Comparison of ENCODE assay signal across 9 cellular contexts in the genomic region with DNA sequence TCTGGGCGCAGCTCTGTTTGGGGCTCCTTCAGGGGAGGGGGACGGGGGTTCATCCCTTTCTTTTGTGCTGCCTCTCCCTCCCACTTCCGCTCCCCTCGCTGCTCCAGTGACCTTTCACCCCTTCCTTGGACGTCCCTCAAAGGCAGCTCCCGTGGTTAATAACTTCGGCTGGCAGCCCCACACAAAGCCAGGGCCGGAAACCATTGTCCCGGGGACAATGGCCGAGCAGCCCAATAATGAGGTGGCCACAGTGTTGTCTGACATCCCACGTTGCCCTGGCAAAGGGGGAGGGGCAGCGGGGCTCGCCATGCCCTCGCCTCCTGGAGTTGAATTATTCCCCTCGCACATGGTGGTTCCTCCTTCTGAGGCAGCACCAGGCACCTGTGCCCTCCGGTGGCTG. TPM values are rescaled to one million over a fixed set of nuclear protein-coding genes. Genes with fewer than 3 reads are reported as not detected.
DNase-seq lines count a peak whose midpoint lies in the region; ATAC-seq, FAIRE-seq and TF ChIP-seq lines count a peak whose summit lies in the region.
"Not testable (repeated sequence)": the region's sequence is repeated elsewhere in the genome, so short reads cannot be mapped to it uniquely, and the experiment has no call there.
"Had no signal": no experiment of that assay in that cellular context is flagged by ENCODE, and none has a peak within 500 bp of the region (broad histone marks: within the 10 kb centered on the region; RNA-seq: fewer than 3 reads in every experiment).

No MANE protein-coding gene starts in this region.

- peaks cover 15% of the 10 kb centered on the region for H3K4me1 ChIP-seq in ectodermal cell (ENCODE audit: control insufficient read depth, insufficient read depth, low read length)
- H3K4me1 ChIP-seq in HepG2 (ENCODE audit: insufficient read depth, low read length) = not testable (repeated sequence)

- 9% methylated on average over 16 of the region's 16 CpGs for whole genome bisulfite sequencing in ectodermal cell, 2 experiments
- 36% methylated on average over 10 of the region's 16 CpGs for WGBS in HepG2 (ENCODE audit: low lambda C conversion rate)

- H3K27ac Mint-ChIP-seq in WTC11 = not testable (repeated sequence)
- H3K27ac Mint-ChIP-seq in brain = peak overlapping the region in 3 of 5 experiments; percentile 55 to 91 (median 55)

- not testable (repeated sequence) for FAIRE-seq in HepG2 (lab: Jason Lieb, UNC)

- TF ChIP-seq EP300 in HepG2 (IDR thresholded peaks at IDR 0.05; ENCODE audit: low read depth in 2 of 2, low read length in 2 of 2); HepG2 (CRISPR knock-in tag; IDR thresholded peaks at IDR 0.05; ENCODE audit: borderline replicate concordance): not testable (repeated sequence)

- POLR2A ChIA-PET in WTC11 (lab: Charles Lee); HepG2 (lab: Yijun Ruan, JAX): not testable (repeated sequence)

- TF ChIP-seq RAD21 in HepG2 (CRISPR knock-in tag; IDR thresholded peaks at IDR 0.05) = not testable (repeated sequence)

- not testable (repeated sequence) for H3K9ac ChIP-seq in HepG2 (ENCODE audit: insufficient read depth, low read depth, low read length)

- not testable (repeated sequence) for H3K79me2 ChIP-seq in HepG2 (ENCODE audit: insufficient read depth, low read length)

- H2AFZ ChIP-seq in HepG2 (ENCODE audit: low read length) = not testable (repeated sequence)

- H3K4me3 ChIP-seq in ectodermal cell (ENCODE audit: insufficient read depth, low read depth, low read length); HepG2 (replicated peaks in 1 of 3; ENCODE audit: insufficient read depth in 1 of 3, low read depth in 2 of 3, low read length in 3 of 3): not testable (repeated sequence)

- peak overlapping the region; percentile 55 for H3K27ac ChIP-seq in ectodermal cell (ENCODE audit: insufficient read depth, low read depth, low read length, poor library complexity, severe bottlenecking)
- not testable (repeated sequence) for H3K27ac ChIP-seq in HepG2 (ENCODE audit: extremely low read length, insufficient read depth, low read length)

- H3K4me1 Mint-ChIP-seq in WTC11 (peaks cover 12% of the 10 kb centered on the region), brain (peaks cover 37% of the 10 kb centered on the region)

- CTCF ChIA-PET in WTC11 (lab: Charles Lee); HepG2 (lab: Yijun Ruan, JAX; ENCODE audit: low intra/inter-chr PET ratio, low total read pairs): not testable (repeated sequence)

- H3K27me3 Mint-ChIP-seq in WTC11 (ENCODE audit: low read depth) (peaks cover 13% of the 10 kb centered on the region), brain (peaks cover 22% of the 10 kb centered on the region)

- not testable (repeated sequence) for BruUV-seq in HepG2 (replicated peaks; lab: Mats Ljungman, UMichigan)

- not testable (repeated sequence) for TF ChIP-seq CTCF in WTC11 (IDR thresholded peaks at IDR 0.05); brain (conservative IDR thresholded peaks at IDR 0.05)
- 0 out of 2 replicates have a peak, but pooled peaks have one; percentile 10 for TF ChIP-seq CTCF in HepG2 (CRISPR knock-in tag; IDR thresholded peaks at IDR 0.05)

- not testable (repeated sequence) for H3K36me3 Mint-ChIP-seq in WTC11, brain

- in situ Hi-C loops in HepG2 (cut with HindIII; ENCODE audit: extremely low pct_ligation_motif_present, low pct_unique_long_range_greater_than_20kb) = not testable (repeated sequence)

- not testable (repeated sequence) for H4K20me1 ChIP-seq in HepG2 (ENCODE audit: insufficient read depth, low read length)

- TF ChIP-seq POLR2A in HepG2 (IDR thresholded peaks at IDR 0.05; ENCODE audit: insufficient read depth in 1 of 2, low read depth in 2 of 2, low read length in 2 of 2) = not testable (repeated sequence)

- intact Hi-C loops in HepG2 (cut with micrococcal nuclease; ENCODE audit: unreplicated experiment) = not testable (repeated sequence)

- H3K4me3 Mint-ChIP-seq in WTC11 = not testable (repeated sequence)
- H3K4me3 Mint-ChIP-seq in brain = peak overlapping the region in 2 of 5 experiments; percentile 27 to 42

- ATAC-seq in WTC11 = peak; percentile 32
- ATAC-seq in HepG2 = not testable (repeated sequence)

- H3K4me2 ChIP-seq in HepG2 (ENCODE audit: low read depth, low read length) = not testable (repeated sequence)

- peaks cover 20% of the 10 kb centered on the region for H3K27me3 ChIP-seq in ectodermal cell (ENCODE audit: control insufficient read depth, insufficient read depth, low read length, poor library complexity, severe bottlenecking)
- not testable (repeated sequence) for H3K27me3 ChIP-seq in HepG2 (ENCODE audit: control insufficient read depth in 1 of 2, insufficient read depth in 2 of 2, low read length in 2 of 2)

- DNase-seq in Ammon's horn (ENCODE audit: low spot score) = peak; percentile 47
- peak; percentile 18 for DNase-seq in NCI-H146 treated with DMSO at 0.1 percent for 48 hours (lab: John Stamatoyannopoulos, UW; ENCODE audit: unreplicated experiment)
- not testable (repeated sequence) for DNase-seq in WTC11 (ENCODE audit: low spot score); HepG2 (ENCODE audit: low spot score)
- DNase-seq in occipital lobe (lab: John Stamatoyannopoulos, UW) = peak; percentile 11
- peak; percentile 85 for DNase-seq in retina

- not testable (repeated sequence) for H3K9me3 ChIP-seq in ectodermal cell (ENCODE audit: control insufficient read depth, low read length); HepG2 (ENCODE audit: low read length)

- not testable (repeated sequence) for H3K9me3 Mint-ChIP-seq in WTC11, brain

- H3K36me3 ChIP-seq in ectodermal cell (ENCODE audit: control insufficient read depth, insufficient read depth, low read length); HepG2 (replicated peaks in 1 of 2; ENCODE audit: control insufficient read depth in 1 of 2, insufficient read depth in 2 of 2, low read length in 2 of 2): not testable (repeated sequence)

RNA-seq across cellular contexts. Expression of gene PAX8, which starts 27.0 kb away (rescaled TPM):
- total RNA-seq in WTC11 (2021) (0.27 to 0.66 TPM (median 0.35 TPM) in 3 replicates), HepG2 (2016; rRNA removed; fragmentation: Illumina TruSeq; extraction: Trizol) (1.3 and 1.5 TPM in 2 replicates), occipital lobe (not detected)
- polyA plus RNA-seq in brain (ENCODE audit: insufficient read depth, low read depth, low replicate concordance) (2.4 TPM), HepG2 (2011; rRNA removed) (8.1 and 8.8 TPM in 2 replicates)
- polyA plus RNA-seq in ectodermal cell (2013, experiment 1 of 4) = 1.2 TPM
- 1.2 TPM for polyA plus RNA-seq in ectodermal cell (2013, experiment 2 of 4)
- polyA plus RNA-seq in ectodermal cell (2013, experiment 3 of 4) = 1.3 TPM
- polyA plus RNA-seq in ectodermal cell (2013, experiment 4 of 4) = 1.1 TPM
- 0.79 and 0.91 TPM in 2 replicates for total RNA-seq in HepG2 (2016; cell fraction: cytosol; rRNA removed; fragmentation: Illumina TruSeq; extraction: Trizol; ENCODE audit: low read depth)
- total RNA-seq in HepG2 (2016; cell fraction: insoluble cytoplasmic fraction; rRNA removed; fragmentation: Illumina TruSeq; extraction: Trizol) = 1.4 and 1.5 TPM in 2 replicates
- total RNA-seq in HepG2 (2016; cell fraction: membrane; rRNA removed; fragmentation: Illumina TruSeq; extraction: Trizol) = 1.9 and 2.0 TPM in 2 replicates
- 0.88 and 0.90 TPM in 2 replicates for total RNA-seq in HepG2 (2016; cell fraction: nucleus; rRNA removed; fragmentation: Illumina TruSeq; extraction: Trizol)
- polyA plus RNA-seq in HepG2 (2011; cell fraction: cytosol; rRNA removed) = 3.2 and 4.3 TPM in 2 replicates
- 2.5 and 2.8 TPM in 2 replicates for polyA plus RNA-seq in HepG2 (2011; cell fraction: nucleus; rRNA removed)
- polyA plus RNA-seq in HepG2 (2012) = 5.3 and 8.3 TPM in 2 replicates
- polyA plus RNA-seq in HepG2 (2016; cell fraction: cytosol; fragmentation: Illumina TruSeq; extraction: Trizol; ENCODE audit: low read depth) = 1.0 and 1.2 TPM in 2 replicates
- 3.8 and 4.0 TPM in 2 replicates for polyA plus RNA-seq in HepG2 (2016; cell fraction: insoluble cytoplasmic fraction; fragmentation: Illumina TruSeq; extraction: Trizol; ENCODE audit: low read depth)
- 2.8 TPM in 2 replicates for polyA plus RNA-seq in HepG2 (2016; cell fraction: membrane; fragmentation: Illumina TruSeq; extraction: Trizol; ENCODE audit: low read depth)
- polyA plus RNA-seq in HepG2 (2016; cell fraction: nucleus; fragmentation: Illumina TruSeq; extraction: Trizol; ENCODE audit: insufficient read depth, low read depth) = 2.5 and 3.1 TPM in 2 replicates
- 1.1 and 5.5 TPM in 2 replicates for polyA minus RNA-seq in HepG2 (2011; rRNA and poly(A)+ RNA removed; ENCODE audit: low replicate concordance)
- polyA minus RNA-seq in HepG2 (2011; cell fraction: cytosol; rRNA and poly(A)+ RNA removed) = 2.4 and 3.0 TPM in 2 replicates
- polyA minus RNA-seq in HepG2 (2011; cell fraction: nucleus; rRNA and poly(A)+ RNA removed) = 3.7 and 3.9 TPM in 2 replicates
- total RNA-seq: H9 had no signal
